ENCODE assay signal across 27 cellular contexts in the genomic region with DNA sequence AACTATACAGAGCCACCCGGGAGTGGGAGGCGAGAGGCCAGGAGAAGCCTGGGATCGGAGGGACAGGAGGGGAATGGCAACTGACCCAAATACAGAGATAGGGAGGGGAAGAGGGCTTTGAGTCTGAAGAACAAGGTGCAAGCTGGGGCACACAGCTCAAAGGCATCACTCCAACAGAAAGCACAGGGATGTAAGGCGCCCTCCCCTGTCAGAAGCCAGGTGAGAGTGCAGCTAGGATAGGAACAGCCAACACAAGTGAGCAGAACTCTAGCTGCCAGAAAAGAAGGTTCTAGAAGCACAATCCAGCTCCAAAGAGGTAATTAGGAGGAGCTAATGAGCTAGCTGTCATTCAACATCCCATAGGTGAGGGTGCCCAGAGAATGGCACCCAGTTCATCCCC.
"Had no signal": no experiment of that assay in that cellular context is flagged by ENCODE, and none has a peak within 500 bp of the region (broad histone marks: within the 10 kb centered on the region; RNA-seq: fewer than 3 reads in every experiment).

No MANE protein-coding gene starts in this region.

- H3K9me3 Mint-ChIP-seq: activated CD4-positive, alpha-beta memory T cell treated with anti-CD3 and anti-CD28 coated beads, Interleukin-2, amount 10 ng/mL, durations not matched to agents 7 days and 5 days; activated CD4-positive, alpha-beta T cell treated with anti-CD3 and anti-CD28 coated beads, Interleukin-2, amount 10 ng/mL, durations not matched to agents 7 days and 5 days; activated naive CD4-positive, alpha-beta T cell treated with anti-CD3 and anti-CD28 coated beads, Interleukin-2, amount 10 ng/mL, durations not matched to agents 7 days and 5 days; activated naive CD4-positive, alpha-beta T cell treated with anti-CD3 and anti-CD28 coated beads, Interleukin-2, amount 50 U/mL, for 72 hours; activated T-cell treated with anti-CD3 and anti-CD28 coated beads, Interleukin-2, amount 50 U/mL, for 24 hours; activated T-cell treated with anti-CD3 and anti-CD28 coated beads, Interleukin-2, amount 50 U/mL, for 72 hours; dendritic cell treated with granulocyte-macrophage colony-stimulating factor and Interleukin-4, amounts not matched to agents 40 ng/mL and 50 ng/mL, for 4 days had no signal

- H3K4me3 Mint-ChIP-seq: activated CD4-positive, alpha-beta memory T cell treated with anti-CD3 and anti-CD28 coated beads, Interleukin-2, amount 10 ng/mL, durations not matched to agents 7 days and 5 days; activated CD4-positive, alpha-beta T cell treated with anti-CD3 and anti-CD28 coated beads, Interleukin-2, amount 10 ng/mL, durations not matched to agents 7 days and 5 days; activated naive CD4-positive, alpha-beta T cell treated with anti-CD3 and anti-CD28 coated beads, Interleukin-2, amount 10 ng/mL, durations not matched to agents 7 days and 5 days; activated naive CD8-positive, alpha-beta T cell treated with anti-CD3 and anti-CD28 coated beads, Interleukin-2, amount 10 ng/mL, durations not matched to agents 7 days and 5 days; activated T-cell treated with anti-CD3 and anti-CD28 coated beads, Interleukin-2, amount 50 U/mL, for 24 hours; activated T-cell treated with anti-CD3 and anti-CD28 coated beads, Interleukin-2, amount 50 U/mL, for 72 hours; central memory CD8-positive, alpha-beta T cell; dendritic cell treated with granulocyte-macrophage colony-stimulating factor and Interleukin-4, amounts not matched to agents 40 ng/mL and 50 ng/mL, for 4 days had no signal

- H3K4me1 Mint-ChIP-seq: activated CD4-positive, alpha-beta memory T cell treated with anti-CD3 and anti-CD28 coated beads, Interleukin-2, amount 10 ng/mL, durations not matched to agents 7 days and 5 days; activated CD4-positive, alpha-beta T cell treated with anti-CD3 and anti-CD28 coated beads, Interleukin-2, amount 10 ng/mL, durations not matched to agents 7 days and 5 days; activated naive CD4-positive, alpha-beta T cell treated with anti-CD3 and anti-CD28 coated beads, Interleukin-2, amount 10 ng/mL, durations not matched to agents 7 days and 5 days; activated naive CD8-positive, alpha-beta T cell treated with anti-CD3 and anti-CD28 coated beads, Interleukin-2, amount 10 ng/mL, durations not matched to agents 7 days and 5 days; central memory CD8-positive, alpha-beta T cell had no signal

- H3K4me3 ChIP-seq: coronary artery, dorsolateral prefrontal cortex, esophagus muscularis mucosa, gastrocnemius medialis, heart left ventricle had no signal

- H3K27ac Mint-ChIP-seq: activated CD4-positive, alpha-beta memory T cell treated with anti-CD3 and anti-CD28 coated beads, Interleukin-2, amount 10 ng/mL, durations not matched to agents 7 days and 5 days; activated CD4-positive, alpha-beta T cell treated with anti-CD3 and anti-CD28 coated beads, Interleukin-2, amount 10 ng/mL, durations not matched to agents 7 days and 5 days; activated naive CD4-positive, alpha-beta T cell treated with anti-CD3 and anti-CD28 coated beads, Interleukin-2, amount 10 ng/mL, durations not matched to agents 7 days and 5 days; activated naive CD4-positive, alpha-beta T cell treated with anti-CD3 and anti-CD28 coated beads, Interleukin-2, amount 50 U/mL, for 72 hours; activated naive CD8-positive, alpha-beta T cell treated with anti-CD3 and anti-CD28 coated beads, Interleukin-2, amount 10 ng/mL, durations not matched to agents 7 days and 5 days; activated T-cell treated with anti-CD3 and anti-CD28 coated beads, Interleukin-2, amount 50 U/mL, for 24 hours; activated T-cell treated with anti-CD3 and anti-CD28 coated beads, Interleukin-2, amount 50 U/mL, for 72 hours; dendritic cell treated with granulocyte-macrophage colony-stimulating factor and Interleukin-4, amounts not matched to agents 40 ng/mL and 50 ng/mL, for 4 days had no signal

- H3K27me3 Mint-ChIP-seq: activated CD4-positive, alpha-beta memory T cell treated with anti-CD3 and anti-CD28 coated beads, Interleukin-2, amount 10 ng/mL, durations not matched to agents 7 days and 5 days; activated CD4-positive, alpha-beta T cell treated with anti-CD3 and anti-CD28 coated beads, Interleukin-2, amount 10 ng/mL, durations not matched to agents 7 days and 5 days; activated naive CD4-positive, alpha-beta T cell treated with anti-CD3 and anti-CD28 coated beads, Interleukin-2, amount 10 ng/mL, durations not matched to agents 7 days and 5 days; dendritic cell treated with granulocyte-macrophage colony-stimulating factor and Interleukin-4, amounts not matched to agents 40 ng/mL and 50 ng/mL, for 4 days had no signal

- H3K9me3 ChIP-seq: esophagus muscularis mucosa, gastrocnemius medialis, heart left ventricle had no signal

- H3K36me3 Mint-ChIP-seq: activated naive CD4-positive, alpha-beta T cell treated with anti-CD3 and anti-CD28 coated beads, Interleukin-2, amount 10 ng/mL, durations not matched to agents 7 days and 5 days; activated naive CD4-positive, alpha-beta T cell treated with anti-CD3 and anti-CD28 coated beads, Interleukin-2, amount 50 U/mL, for 72 hours; activated naive CD8-positive, alpha-beta T cell treated with anti-CD3 and anti-CD28 coated beads, Interleukin-2, amount 10 ng/mL, durations not matched to agents 7 days and 5 days had no signal

- H3K4me1 ChIP-seq: esophagus muscularis mucosa, foreskin keratinocyte, gastrocnemius medialis, heart left ventricle had no signal

- H3K36me3 ChIP-seq: brain microvascular endothelial cell, esophagus muscularis mucosa, gastrocnemius medialis, heart left ventricle had no signal

- DNase-seq: activated CD4-positive, alpha-beta memory T cell treated with anti-CD3 and anti-CD28 coated beads, Interleukin-2, amount 10 ng/mL, durations not matched to agents 7 days and 5 days; activated CD4-positive, alpha-beta T cell treated with anti-CD3 and anti-CD28 coated beads for 1 hour; activated CD4-positive, alpha-beta T cell treated with anti-CD3 and anti-CD28 coated beads for 4 hours; activated CD4-positive, alpha-beta T cell treated with anti-CD3 and anti-CD28 coated beads, Interleukin-2, amount 10 ng/mL, durations not matched to agents 7 days and 5 days; activated CD4-positive, alpha-beta T cell treated with anti-CD3 and anti-CD28 coated beads, Interleukin-2, amount 50 U/mL, for 4 hours; activated CD8-positive, alpha-beta memory T cell treated with anti-CD3 and anti-CD28 coated beads, Interleukin-2, amount 50 U/mL, for 48 hours; activated gamma-delta T cell; activated naive CD4-positive, alpha-beta T cell; activated naive CD4-positive, alpha-beta T cell treated with anti-CD3 and anti-CD28 coated beads, Interleukin-2, amount 10 ng/mL, durations not matched to agents 7 days and 5 days; activated naive CD8-positive, alpha-beta T cell treated with anti-CD3 and anti-CD28 coated beads, Interleukin-2, amount 10 ng/mL, durations not matched to agents 7 days and 5 days; activated T-cell treated with anti-CD3 and anti-CD28 coated beads for 4 hours; activated T-cell treated with anti-CD3 and anti-CD28 coated beads, Interleukin-2, amount 50 U/mL, for 24 hours; activated T-cell treated with anti-CD3 and anti-CD28 coated beads, Interleukin-2, amount 50 U/mL, for 72 hours; brain microvascular endothelial cell; dorsolateral prefrontal cortex; effector memory CD4-positive, alpha-beta T cell; erythroblast; foreskin keratinocyte; gastrocnemius medialis; glutamatergic neuron; heart left ventricle; T-helper 2 cell had no signal

- ATAC-seq: activated naive CD4-positive, alpha-beta T cell treated with anti-CD3 and anti-CD28 coated beads, Interleukin-2, amount 50 U/mL, for 72 hours; activated T-cell treated with anti-CD3 and anti-CD28 coated beads, Interleukin-2, amount 50 U/mL, for 72 hours; foreskin keratinocyte; gastrocnemius medialis; heart left ventricle had no signal

- H3K27me3 ChIP-seq: brain microvascular endothelial cell, dorsolateral prefrontal cortex, esophagus muscularis mucosa, foreskin keratinocyte, gastrocnemius medialis, heart left ventricle had no signal

- H3K27ac ChIP-seq: brain microvascular endothelial cell, coronary artery, dorsolateral prefrontal cortex, esophagus muscularis mucosa, foreskin keratinocyte, gastrocnemius medialis, heart left ventricle had no signal
